18 cellular contexts compared by ENCODE assay signal in the genomic region with DNA sequence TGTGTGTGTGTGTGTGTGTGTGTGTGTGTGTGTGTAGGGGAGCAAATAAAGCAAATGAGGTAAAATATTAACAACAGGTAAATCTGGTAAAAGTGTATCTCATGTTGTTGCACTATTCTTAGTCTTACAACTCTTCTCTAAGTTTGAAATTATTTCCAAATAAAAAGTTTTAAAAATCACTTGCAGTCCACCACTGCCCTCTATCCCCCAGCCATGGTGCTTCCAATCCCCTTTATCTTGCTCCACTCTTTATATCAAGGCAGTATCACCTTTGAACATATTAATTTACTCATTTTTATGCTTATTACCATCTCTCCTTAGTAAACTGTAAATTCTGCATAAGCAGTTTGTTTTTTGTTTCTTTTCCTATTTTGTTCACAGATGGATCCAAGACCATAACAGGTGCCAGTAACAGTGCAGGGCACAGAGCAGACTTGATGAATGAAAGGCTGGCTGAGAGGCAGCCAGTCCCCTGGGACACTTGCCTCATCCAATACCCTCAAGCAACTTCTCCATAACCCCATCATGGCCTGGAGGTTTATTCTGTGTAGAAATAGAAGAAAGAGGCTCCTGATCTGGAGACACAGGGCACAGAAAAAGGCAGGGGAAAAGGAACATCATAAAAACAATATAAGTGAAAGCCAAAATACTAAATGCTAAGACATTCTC.
DNase-seq lines count a peak whose midpoint lies in the region; ATAC-seq and TF ChIP-seq lines count a peak whose summit lies in the region.
"Had no signal": no experiment of that assay in that cellular context is flagged by ENCODE, and none has a peak within 500 bp of the region (broad histone marks: within the 10 kb centered on the region; RNA-seq: fewer than 3 reads in every experiment).

No MANE protein-coding gene starts in this region.

- ATAC-seq in upper lobe of right lung (no peak), HG03280 (IDR thresholded peaks at IDR 0.05; ENCODE audit: unreplicated experiment) (no peak)
- ATAC-seq: left ventricle myocardium superior had no signal

- H3K9me3 ChIP-seq in upper lobe of right lung, result no peaks in the 10 kb centered on the region
- H3K9me3 ChIP-seq in colonic mucosa, result no peaks in the 10 kb centered on the region

- no peak overlapping the region for H3K9ac ChIP-seq in colonic mucosa (ENCODE audit: low read depth in 2 of 2, low read length in 2 of 2)
- H3K9ac ChIP-seq: neural progenitor cell had no signal

- TF ChIP-seq CTCF in VCaP (conservative IDR thresholded peaks at IDR 0.05), result peak; percentile 25; the same call in 1 of the 2 replicates
- peak; percentile 17 for TF ChIP-seq CTCF in foreskin fibroblast (IDR thresholded peaks at IDR 0.05; ENCODE audit: low read depth, low read length)
- peak; percentile 24 for TF ChIP-seq CTCF in upper lobe of right lung (IDR thresholded peaks at IDR 0.05)
- TF ChIP-seq CTCF in colonic mucosa (IDR thresholded peaks at IDR 0.05), result no peak

- peak; percentile 33 for DNase-seq in DMS 273 (lab: John Stamatoyannopoulos, UW; ENCODE audit: unreplicated experiment)
- DNase-seq in DMS 273 treated with DMSO at 0.1 percent for 48 hours (lab: John Stamatoyannopoulos, UW), result no peak
- DNase-seq in foreskin fibroblast, result peak in 1 of 2 donors; percentile 13
- no peak for DNase-seq in upper lobe of right lung
- no peak for DNase-seq in NCI-H774 (lab: John Stamatoyannopoulos, UW)
- DNase-seq in colonic mucosa, result no peak
- DNase-seq: activated naive CD4-positive, alpha-beta T cell; hypothalamus; left ventricle myocardium superior; NCI-H1092; NCI-H82; SHP77 treated with DMSO at 0.1 percent for 48 hours; substantia nigra had no signal

- H3K36me3 ChIP-seq in upper lobe of right lung, result no peaks in the 10 kb centered on the region
- no peaks in the 10 kb centered on the region for H3K36me3 ChIP-seq in colonic mucosa
- H3K36me3 ChIP-seq: neural progenitor cell had no signal

- H3K4me1 ChIP-seq in upper lobe of right lung (no peaks in the 10 kb centered on the region), colonic mucosa (no peaks in the 10 kb centered on the region)
- H3K4me1 ChIP-seq: neural progenitor cell had no signal

- H3K27ac ChIP-seq in VCaP (no peak overlapping the region), upper lobe of right lung (no peak overlapping the region), colonic mucosa (no peak overlapping the region)
- H3K27ac ChIP-seq: 22Rv1, neural progenitor cell, skin epidermis had no signal

- no peaks in the 10 kb centered on the region for H3K27me3 ChIP-seq in upper lobe of right lung
- no peaks in the 10 kb centered on the region for H3K27me3 ChIP-seq in colonic mucosa
- H3K27me3 ChIP-seq: neural progenitor cell had no signal

- intact Hi-C loops in upper lobe of right lung (cut with DNase I) (no loop called here), colonic mucosa (cut with DNase I) (no loop called here)

- H3K4me3 ChIP-seq in foreskin fibroblast (ENCODE audit: low read depth in 1 of 2, low read length in 2 of 2) (no peak overlapping the region), upper lobe of right lung (no peak overlapping the region), colonic mucosa (no peak overlapping the region)
- H3K4me3 ChIP-seq: neural progenitor cell, skin epidermis had no signal
